8 cellular contexts compared by ENCODE assay signal in genomic region chr10:72254891-72255568, GRCh38. TPM values are rescaled to one million over a fixed set of nuclear protein-coding genes. Genes with fewer than 3 reads are reported as not detected.
A peak's percentile ranks its signal among the peaks of the same experiment; 100 is the strongest.
DNase-seq lines count a peak whose midpoint lies in the region; ATAC-seq and TF ChIP-seq lines count a peak whose summit lies in the region.

No MANE protein-coding gene starts in this region.

- in situ Hi-C loops in gastrocnemius medialis (cut with MboI; ENCODE audit: low sequenced_read_pairs in 4 of 4): no loop called here

- H3K27me3 ChIP-seq in HL-60 (ENCODE audit: insufficient read depth, poor library complexity, severe bottlenecking): no peaks in the 10 kb centered on the region
- no peaks in the 10 kb centered on the region for H3K27me3 ChIP-seq in gastrocnemius medialis

- peak; percentile 10 for DNase-seq in COR-L47 (lab: John Stamatoyannopoulos, UW)
- DNase-seq in HL-60 (ENCODE audit: low read depth in 1 of 2, low spot score in 1 of 2): peak in 1 of 2 experiments; percentile 84
- DNase-seq in SK-N-DZ (ENCODE audit: low spot score): peak; percentile 77
- peak; percentile 98 for DNase-seq in cerebellar cortex (ENCODE audit: low spot score)
- DNase-seq in iPS-NIHi11 (ENCODE audit: low spot score): peak; percentile 88
- peak; percentile 97 to 98 for DNase-seq in gastrocnemius medialis
- no peak for DNase-seq in T-helper 9 cell
- no peak for DNase-seq in RPMI8226

- H3K4me3 ChIP-seq in HL-60 (replicated peaks; ENCODE audit: insufficient read depth, low read length) (peak overlapping the region; percentile 9; the same call in 1 of the 2 replicates), gastrocnemius medialis (peak overlapping the region in 2 of 4 donors; percentile 23 to 36)

- peaks cover 72 to 97% of the 10 kb centered on the region in 2 donors for H3K4me1 ChIP-seq in gastrocnemius medialis

- H3K36me3 ChIP-seq in gastrocnemius medialis: no peaks in the 10 kb centered on the region

- no peaks in the 10 kb centered on the region for H3K9me3 ChIP-seq in gastrocnemius medialis

- H3K27ac ChIP-seq in HL-60 (replicated peaks) (peak overlapping the region; percentile 66), gastrocnemius medialis (peak overlapping the region; percentile 94 to 99 (median 98))

- intact Hi-C loops in gastrocnemius medialis (cut with DNase I; ENCODE audit: low total_unique reads): loop anchor here (2.0 kb wide), 1 partner anchor 16 kb away; no protein-coding TSS in a partner anchor

- peak; percentile 74 to 82 for TF ChIP-seq POLR2A in gastrocnemius medialis (IDR thresholded peaks at IDR 0.05)

- TF ChIP-seq CTCF in HL-60 (IDR thresholded peaks at IDR 0.05; ENCODE audit: insufficient read depth, low read length): no peak
- no peak for TF ChIP-seq CTCF in gastrocnemius medialis (IDR thresholded peaks at IDR 0.05 in 4 of 5, conservative IDR thresholded peaks at IDR 0.05 in 1 of 5)

- peak; percentile 81 to 87 for ATAC-seq in gastrocnemius medialis

RNA-seq across cellular contexts. Expression of gene DDIT4, which starts 18.7 kb away (rescaled TPM):
- polyA plus RNA-seq in SK-N-DZ (2014; cell fraction: cytosol; rRNA removed): 50.3 and 61.1 TPM in 2 replicates
- polyA plus RNA-seq in SK-N-DZ (2014; cell fraction: nucleus; rRNA removed): 30.1 and 38.3 TPM in 2 replicates
- total RNA-seq in gastrocnemius medialis: 100 to 1,000 TPM; 296 to 667 (median 319) TPM

RNA-seq across cellular contexts. Expression of gene ASCC1, which starts 39.0 kb away (rescaled TPM):
- 39.5 and 50.1 TPM in 2 replicates for polyA plus RNA-seq in SK-N-DZ (2014; cell fraction: cytosol; rRNA removed)
- 23.2 and 23.7 TPM in 2 replicates for polyA plus RNA-seq in SK-N-DZ (2014; cell fraction: nucleus; rRNA removed)
- total RNA-seq in gastrocnemius medialis: 10 to 100 TPM; 26.1 to 31.1 (median 29.6) TPM

RNA-seq across cellular contexts. Expression of gene ANAPC16, which starts 39.2 kb away (rescaled TPM):
- 96.1 and 104 TPM in 2 replicates for polyA plus RNA-seq in SK-N-DZ (2014; cell fraction: cytosol; rRNA removed)
- polyA plus RNA-seq in SK-N-DZ (2014; cell fraction: nucleus; rRNA removed): 51.8 and 51.9 TPM in 2 replicates
- 100 to 1,000 TPM in 2 of 4 donors, 10 to 100 TPM in 2; 70.9 to 168 (median 105) TPM for total RNA-seq in gastrocnemius medialis

Comparison
In these comparisons a context has a peak if more than half of its experiments do, and no peak if none do; other contexts are left out.
1. DNase-seq: peak in COR-L47 (single experiment), SK-N-DZ (single experiment), cerebellar cortex (single experiment), iPS-NIHi11 (single experiment) and gastrocnemius medialis (2 of 2); none in T-helper 9 cell (single experiment) and RPMI8226 (single experiment).